Comparison of ENCODE assay signal across 13 cellular contexts in genomic region chr7:126659124-126659523, GRCh38.
A peak's percentile ranks its signal among the peaks of the same experiment; 100 is the strongest.
DNase-seq lines count a peak whose midpoint lies in the region; ATAC-seq and TF ChIP-seq lines count a peak whose summit lies in the region.
"Had no signal": no experiment of that assay in that cellular context is flagged by ENCODE, and none has a peak within 500 bp of the region (broad histone marks: within the 10 kb centered on the region; RNA-seq: fewer than 3 reads in every experiment).

No MANE protein-coding gene starts in this region.

- POLR2A ChIA-PET in Caco-2 (lab: Charles Lee) = no interaction called here

- no peaks in the 10 kb centered on the region for H3K27me3 ChIP-seq in Caco-2 (replicated peaks; ENCODE audit: control insufficient read depth, insufficient read depth, low read length)
- no peaks in the 10 kb centered on the region for H3K27me3 ChIP-seq in heart right ventricle
- H3K27me3 ChIP-seq: neutrophil had no signal

- no peaks in the 10 kb centered on the region for H3K36me3 ChIP-seq in Caco-2 (ENCODE audit: control insufficient read depth, insufficient read depth, low read length)
- H3K36me3 ChIP-seq in heart right ventricle = no peaks in the 10 kb centered on the region
- H3K36me3 ChIP-seq: neutrophil had no signal

- H3K27me3 Mint-ChIP-seq in Caco-2 (ENCODE audit: insufficient read depth, unreplicated experiment) = peaks cover 3% of the 10 kb centered on the region

- no peak overlapping the region for H3K27ac Mint-ChIP-seq in Caco-2 (ENCODE audit: unreplicated experiment)

- intact Hi-C loops in Caco-2 (cut with micrococcal nuclease; ENCODE audit: unreplicated experiment) (no loop called here), heart right ventricle (cut with DNase I) (no loop called here)

- H3K4me1 ChIP-seq in Caco-2 (no peaks in the 10 kb centered on the region), heart right ventricle (no peaks in the 10 kb centered on the region)

- H3K27ac ChIP-seq in heart right ventricle = no peak overlapping the region
- H3K27ac ChIP-seq: neutrophil had no signal

- DNase-seq in Caco-2 (no peak), heart right ventricle (no peak), left lobe of liver (ENCODE audit: low spot score) (no peak), HuH-7.5 (ENCODE audit: low spot score) (no peak)
- DNase-seq: NCI-H1436 treated with DMSO at 0.1 percent for 48 hours; stimulated activated CD4-positive, alpha-beta T cell treated with anti-CD3 and anti-CD28 coated beads, Interleukin-4, amount 100 ng/mL, for 1 hour; substantia nigra had no signal

- H3K4me3 Mint-ChIP-seq in Caco-2 (ENCODE audit: unreplicated experiment) = no peak overlapping the region
- H3K4me3 Mint-ChIP-seq: central memory CD8-positive, alpha-beta T cell had no signal

- H3K9me3 Mint-ChIP-seq in Caco-2 (ENCODE audit: unreplicated experiment) = no peaks in the 10 kb centered on the region
- H3K9me3 Mint-ChIP-seq: central memory CD8-positive, alpha-beta T cell had no signal

- H3K4me3 ChIP-seq in Caco-2 (ENCODE audit: low read depth, low read length) (no peak overlapping the region), heart right ventricle (no peak overlapping the region)

- no peaks in the 10 kb centered on the region for H3K36me3 Mint-ChIP-seq in Caco-2 (ENCODE audit: insufficient read depth, unreplicated experiment)

- WGBS in heart right ventricle, 2 donors = 66% methylated on average over 3 of the region's 3 CpGs

- ATAC-seq in GM18502 (IDR thresholded peaks at IDR 0.05; ENCODE audit: poor library complexity, unreplicated experiment) = peak; percentile 81
- ATAC-seq in GM19468 (IDR thresholded peaks at IDR 0.05; ENCODE audit: extremely low read depth, unreplicated experiment) = peak; percentile 82
- peak; percentile 82 for ATAC-seq in HG02938 (IDR thresholded peaks at IDR 0.05; ENCODE audit: unreplicated experiment)
- ATAC-seq in HG03571 (IDR thresholded peaks at IDR 0.05; ENCODE audit: unreplicated experiment) = peak; percentile 85
- no peak for ATAC-seq in heart right ventricle
- ATAC-seq in left lobe of liver = no peak

- no peaks in the 10 kb centered on the region for H3K4me1 Mint-ChIP-seq in Caco-2 (ENCODE audit: low read depth, unreplicated experiment)
- H3K4me1 Mint-ChIP-seq: central memory CD8-positive, alpha-beta T cell had no signal

- H3K9me3 ChIP-seq in Caco-2 (no peaks in the 10 kb centered on the region), heart right ventricle (no peaks in the 10 kb centered on the region)
- H3K9me3 ChIP-seq: neutrophil had no signal

- TF ChIP-seq CTCF in Caco-2 (IDR thresholded peaks at IDR 0.05; ENCODE audit: insufficient read depth in 1 of 2, low read depth in 1 of 2, low read length in 1 of 2, severe bottlenecking in 1 of 2, unreplicated experiment in 1 of 2) = no peak
- TF ChIP-seq CTCF in heart right ventricle (IDR thresholded peaks at IDR 0.05) = no peak

- no TSS peak for BruUV-seq in Caco-2 (replicated peaks; lab: Mats Ljungman, UMichigan)

- CTCF ChIA-PET in Caco-2 (lab: Charles Lee) = no interaction called here

Comparison
In these comparisons a context has a peak if more than half of its experiments do, and no peak if none do; other contexts are left out.
1. ATAC-seq: peak in GM18502 (single experiment), GM19468 (single experiment), HG02938 (single experiment) and HG03571 (single experiment); none in heart right ventricle (0 of 8) and left lobe of liver (single experiment).